ENCODE assay signal across 1 cellular context in genomic region chr3:69088033-69088432, GRCh38.
TF ChIP-seq lines count a peak whose summit lies in the region.

No MANE protein-coding gene starts in this region.

TF ChIP-seq in endothelial cell of umbilical vein, 7 proteins besides CTCF, POLR2A, EP300 and RAD21:
- TF ChIP-seq JUN (IDR thresholded peaks at IDR 0.05; ENCODE audit: borderline replicate concordance, insufficient read depth, insufficient read length, low read depth), result no peak
- peak; percentile 57 for TF ChIP-seq FOS (IDR thresholded peaks at IDR 0.05; ENCODE audit: borderline replicate concordance, insufficient read depth, low read length)
